Comparison of ENCODE assay signal across 22 cellular contexts in the genomic region with DNA sequence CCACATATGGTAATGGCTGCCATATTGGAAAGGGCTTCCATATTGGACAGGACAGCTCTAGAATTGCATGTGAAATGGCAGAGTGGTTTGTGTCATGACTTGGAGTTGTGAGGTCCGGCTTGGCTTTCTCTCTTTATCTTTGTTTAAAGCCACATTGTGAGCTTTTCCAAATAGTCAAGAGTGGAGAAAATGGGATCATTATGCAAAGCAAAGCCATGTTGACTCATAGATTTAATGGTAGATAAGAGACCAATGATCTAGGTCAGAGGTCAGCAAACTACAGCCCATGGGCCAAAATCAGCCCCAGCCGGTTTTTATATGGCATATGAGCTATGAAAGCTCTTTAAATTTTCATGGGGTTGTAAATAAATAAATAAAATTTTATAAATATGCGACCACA.
"Had no signal": no experiment of that assay in that cellular context is flagged by ENCODE, and none has a peak within 500 bp of the region (broad histone marks: within the 10 kb centered on the region; RNA-seq: fewer than 3 reads in every experiment).

No MANE protein-coding gene starts in this region.

- H3K9me3 Mint-ChIP-seq: nephron; stimulated activated effector memory CD8-positive, alpha-beta T cell treated with anti-CD3 and anti-CD28 coated beads, Interleukin-12 subunit alpha, Interleukin-12 subunit beta, amount 100 ng/mL, for 72 hours had no signal

- H3K36me3 Mint-ChIP-seq: stimulated activated effector memory CD8-positive, alpha-beta T cell treated with anti-CD3 and anti-CD28 coated beads, Interleukin-12 subunit alpha, Interleukin-12 subunit beta, amount 100 ng/mL, for 72 hours had no signal

- H3K4me2 ChIP-seq: smooth muscle cell had no signal

- FAIRE-seq: pancreas had no signal

- DNase-seq: dermis blood vessel endothelial cell; esophagus squamous epithelium; foreskin fibroblast; glutamatergic neuron; islet precursor cell; midbrain; occipital lobe; pancreas; right cardiac atrium; stimulated activated CD4-positive, alpha-beta T cell treated with anti-CD3 and anti-CD28 coated beads, Interleukin-4, amount 100 ng/mL, for 1 hour; stimulated activated CD8-positive, alpha-beta memory T cell treated with anti-CD3 and anti-CD28 coated beads, Interleukin-4, amount 100 ng/mL, for 48 hours; stimulated activated naive CD8-positive, alpha-beta T cell treated with anti-CD3 and anti-CD28 coated beads, Interleukin-15, Interleukin-2, amounts not matched to agents 100 U/mL and 50 U/mL, for 24 hours; thyroid gland; upper lobe of left lung; uterus had no signal

- ATAC-seq: gastroesophageal sphincter; left lobe of liver; pancreas; right cardiac atrium; stimulated activated effector memory CD8-positive, alpha-beta T cell treated with anti-CD3 and anti-CD28 coated beads, Interleukin-12 subunit alpha, Interleukin-12 subunit beta, amount 100 ng/mL, for 72 hours; stimulated activated naive CD8-positive, alpha-beta T cell treated with anti-CD3 and anti-CD28 coated beads, Interleukin-15, Interleukin-2, amounts not matched to agents 100 U/mL and 50 U/mL, for 24 hours had no signal

- H3K27ac ChIP-seq: esophagus squamous epithelium, gastroesophageal sphincter, pancreas, suprapubic skin, thyroid gland, upper lobe of left lung, uterus had no signal

- H3K4me1 ChIP-seq: gastroesophageal sphincter, pancreas, upper lobe of left lung, uterus had no signal

- H3K4me3 Mint-ChIP-seq: nephron; stimulated activated effector memory CD8-positive, alpha-beta T cell treated with anti-CD3 and anti-CD28 coated beads, Interleukin-12 subunit alpha, Interleukin-12 subunit beta, amount 100 ng/mL, for 72 hours had no signal

- H3K27ac Mint-ChIP-seq: nephron; progenitor cell of endocrine pancreas; stimulated activated effector memory CD8-positive, alpha-beta T cell treated with anti-CD3 and anti-CD28 coated beads, Interleukin-12 subunit alpha, Interleukin-12 subunit beta, amount 100 ng/mL, for 72 hours had no signal

- H3K4me1 Mint-ChIP-seq: stimulated activated effector memory CD8-positive, alpha-beta T cell treated with anti-CD3 and anti-CD28 coated beads, Interleukin-12 subunit alpha, Interleukin-12 subunit beta, amount 100 ng/mL, for 72 hours had no signal

- H3K36me3 ChIP-seq: esophagus squamous epithelium, gastroesophageal sphincter, pancreas, suprapubic skin, thyroid gland, upper lobe of left lung, uterus had no signal

- H3K9me3 ChIP-seq: esophagus squamous epithelium, gastroesophageal sphincter, pancreas, suprapubic skin, thyroid gland, upper lobe of left lung, uterus had no signal

- H3K27me3 ChIP-seq: esophagus squamous epithelium, gastroesophageal sphincter, pancreas, suprapubic skin, thyroid gland, upper lobe of left lung, uterus had no signal

- H3K4me3 ChIP-seq: esophagus squamous epithelium, gastroesophageal sphincter, pancreas, smooth muscle cell, suprapubic skin, thyroid gland, upper lobe of left lung, uterus had no signal
